ENCODE assay signal across 1 cellular context in genomic region chr7:36527549-36527913, GRCh38.
TF ChIP-seq lines count a peak whose summit lies in the region.

No MANE protein-coding gene starts in this region.

TF ChIP-seq in HepG2, 621 proteins besides CTCF, POLR2A, EP300 and RAD21:
- TF ChIP-seq ZFP62 (CRISPR knock-in tag; IDR thresholded peaks at IDR 0.05): no peak
- no peak for TF ChIP-seq ZNF75D (CRISPR knock-in tag; IDR thresholded peaks at IDR 0.05; ENCODE audit: borderline replicate concordance)
- no peak for TF ChIP-seq ZNF253 (CRISPR knock-in tag; IDR thresholded peaks at IDR 0.05; ENCODE audit: borderline replicate concordance)
- TF ChIP-seq MAFG (CRISPR knock-in tag; IDR thresholded peaks at IDR 0.05): no peak
- TF ChIP-seq ZNF569 (CRISPR knock-in tag; IDR thresholded peaks at IDR 0.05; ENCODE audit: borderline replicate concordance): no peak
- no peak for TF ChIP-seq ZNF598 (CRISPR knock-in tag; IDR thresholded peaks at IDR 0.05; ENCODE audit: borderline replicate concordance)
- TF ChIP-seq CEBPZ (IDR thresholded peaks at IDR 0.05; ENCODE audit: low read length): no peak
- no peak for TF ChIP-seq ATF5 (CRISPR knock-in tag; IDR thresholded peaks at IDR 0.05; ENCODE audit: low read depth)
- no peak for TF ChIP-seq HCFC1 (IDR thresholded peaks at IDR 0.05; ENCODE audit: low read depth, low read length)
- no peak for TF ChIP-seq NFIC (IDR thresholded peaks at IDR 0.05; ENCODE audit: low read length)
- TF ChIP-seq TCF12 (IDR thresholded peaks at IDR 0.05): no peak
- no peak for TF ChIP-seq TCF12 (CRISPR knock-in tag; IDR thresholded peaks at IDR 0.05)
- no peak for TF ChIP-seq ZNF432 (CRISPR knock-in tag; IDR thresholded peaks at IDR 0.05; ENCODE audit: borderline replicate concordance)
- TF ChIP-seq ZNF501 (CRISPR knock-in tag; IDR thresholded peaks at IDR 0.05): no peak
- TF ChIP-seq MEIS1 (CRISPR knock-in tag; IDR thresholded peaks at IDR 0.05; ENCODE audit: borderline replicate concordance): no peak
- TF ChIP-seq CENPBD1 (CRISPR knock-in tag; IDR thresholded peaks at IDR 0.05; ENCODE audit: borderline replicate concordance, low read depth): no peak
- no peak for TF ChIP-seq ZNF17 (CRISPR knock-in tag; IDR thresholded peaks at IDR 0.05)
- no peak for TF ChIP-seq CEBPG (CRISPR knock-in tag; IDR thresholded peaks at IDR 0.05)
- TF ChIP-seq ZNF792 (CRISPR knock-in tag; IDR thresholded peaks at IDR 0.05): no peak
